18 cellular contexts compared by ENCODE assay signal in the genomic region with DNA sequence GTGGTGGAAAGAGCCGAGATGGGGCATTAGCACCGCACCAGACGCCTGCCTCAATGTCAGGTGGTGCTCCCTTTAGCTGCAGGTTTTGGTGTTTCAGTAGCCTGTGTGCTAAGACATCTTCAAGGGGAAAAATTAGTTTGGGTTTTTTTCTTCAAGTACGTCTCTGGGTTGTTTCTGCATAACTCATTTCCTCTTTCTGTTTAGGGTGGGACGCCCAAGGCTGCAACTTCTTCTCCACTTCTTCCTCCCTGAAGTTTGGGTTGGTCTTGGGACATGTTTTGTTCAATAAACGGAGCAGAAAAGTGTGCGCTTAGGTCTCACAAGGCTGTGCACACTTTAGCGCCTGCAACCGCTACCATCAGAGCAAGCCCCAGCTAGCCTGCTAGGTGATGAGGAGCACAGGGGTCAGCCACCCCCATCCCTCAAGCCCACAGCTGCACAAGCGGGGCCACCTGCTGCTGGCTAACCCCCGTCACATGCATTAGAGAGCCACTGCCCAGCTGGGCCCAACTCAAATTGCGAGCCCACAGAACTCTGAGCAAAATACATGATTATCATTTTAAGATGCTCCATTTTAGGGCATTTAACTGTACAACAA.
DNase-seq lines count a peak whose midpoint lies in the region; ATAC-seq and TF ChIP-seq lines count a peak whose summit lies in the region.
"Had no signal": no experiment of that assay in that cellular context is flagged by ENCODE, and none has a peak within 500 bp of the region (broad histone marks: within the 10 kb centered on the region; RNA-seq: fewer than 3 reads in every experiment).

No MANE protein-coding gene starts in this region.

- H3K9ac ChIP-seq in BLaER1 (no peak overlapping the region), OCI-LY3 (ENCODE audit: low read length) (no peak overlapping the region)

- H3K36me3 ChIP-seq in BLaER1: no peaks in the 10 kb centered on the region
- H3K36me3 ChIP-seq in OCI-LY3 (replicated peaks; ENCODE audit: low read depth, low read length): no peaks in the 10 kb centered on the region

- H3K4me2 ChIP-seq in BLaER1 (peak overlapping the region; percentile 11; the same call in 1 of the 2 replicates), OCI-LY3 (ENCODE audit: low read length) (peak overlapping the region; percentile 53)

- H3K27me3 ChIP-seq in BLaER1: no peaks in the 10 kb centered on the region
- peaks cover 15% of the 10 kb centered on the region; the same call in 1 of the 2 replicates for H3K27me3 ChIP-seq in OCI-LY3 (ENCODE audit: low read depth, low read length)

- H3K4me1 Mint-ChIP-seq in CD14-positive monocyte: peaks cover 4% of the 10 kb centered on the region
- peaks cover 12 to 35% (median 18%) of the 10 kb centered on the region in 3 donors for H3K4me1 Mint-ChIP-seq in naive B cell
- H3K4me1 Mint-ChIP-seq in endothelial cell (ENCODE audit: unreplicated experiment): no peaks in the 10 kb centered on the region

- H3K4me3 Mint-ChIP-seq in CD14-positive monocyte: no peak overlapping the region
- H3K4me3 Mint-ChIP-seq in naive B cell: peak overlapping the region in 7 of 8 donors; percentile 14 to 79 (median 30)
- no peak overlapping the region for H3K4me3 Mint-ChIP-seq in endothelial cell (ENCODE audit: unreplicated experiment)
- H3K4me3 Mint-ChIP-seq: CD8-positive, alpha-beta T cell had no signal

- H4K20me1 ChIP-seq in BLaER1 (no peaks in the 10 kb centered on the region), OCI-LY3 (ENCODE audit: insufficient read depth, low read length) (no peaks in the 10 kb centered on the region)

- no peak for TF ChIP-seq CTCF in CD14-positive monocyte (IDR thresholded peaks at IDR 0.05)
- no peak for TF ChIP-seq CTCF in OCI-LY3 (IDR thresholded peaks at IDR 0.05; ENCODE audit: low read depth, low read length)
- no peak for TF ChIP-seq CTCF in endothelial cell (IDR thresholded peaks at IDR 0.05; ENCODE audit: unreplicated experiment)

- H3K9me3 ChIP-seq in BLaER1 (no peaks in the 10 kb centered on the region), OCI-LY3 (ENCODE audit: insufficient read depth, low read length) (no peaks in the 10 kb centered on the region)

- no peaks in the 10 kb centered on the region for H3K36me3 Mint-ChIP-seq in CD14-positive monocyte
- no peaks in the 10 kb centered on the region for H3K36me3 Mint-ChIP-seq in naive B cell
- no peaks in the 10 kb centered on the region for H3K36me3 Mint-ChIP-seq in endothelial cell (ENCODE audit: low read depth, unreplicated experiment)
- H3K36me3 Mint-ChIP-seq: CD8-positive, alpha-beta T cell had no signal

- ATAC-seq in naive B cell (ENCODE audit: low read depth in 2 of 2) (peak; percentile 70 to 80), GM19023 (IDR thresholded peaks at IDR 0.05; ENCODE audit: unreplicated experiment) (no peak)
- ATAC-seq: CD8-positive, alpha-beta T cell; Panc1 had no signal

- H3K27ac Mint-ChIP-seq in CD14-positive monocyte (no peak overlapping the region), naive B cell (peak overlapping the region in 2 of 6 donors; percentile 42 to 56), endothelial cell (ENCODE audit: unreplicated experiment) (no peak overlapping the region)
- H3K27ac Mint-ChIP-seq: CD8-positive, alpha-beta T cell; IgD-negative memory B cell had no signal

- H3K9me3 Mint-ChIP-seq in CD14-positive monocyte (peaks cover 0 to 3% (median 0%) of the 10 kb centered on the region in 7 donors), naive B cell (no peaks in the 10 kb centered on the region), endothelial cell (ENCODE audit: unreplicated experiment) (no peaks in the 10 kb centered on the region)
- H3K9me3 Mint-ChIP-seq: CD8-positive, alpha-beta T cell; IgD-negative memory B cell had no signal

- H2AFZ ChIP-seq in OCI-LY3 (ENCODE audit: low read depth, low read length): no peak overlapping the region

- no peaks in the 10 kb centered on the region for H3K79me2 ChIP-seq in OCI-LY3 (ENCODE audit: low read length)

- peak; percentile 5 for DNase-seq in CD14-positive monocyte (ENCODE audit: low spot score)
- peak; percentile 36 for DNase-seq in naive B cell
- DNase-seq in endothelial cell (ENCODE audit: low spot score): no peak
- no peak for DNase-seq in occipital lobe (lab: John Stamatoyannopoulos, UW)
- no peak for DNase-seq in NK-92 treated with Interleukin-12 subunit alpha and Interleukin-12 subunit beta, amount 100 ng/mL, for 24 hours (lab: John Stamatoyannopoulos, UW)
- DNase-seq: CD8-positive, alpha-beta T cell; DND-41; GOT3; NCI-H1092; NCI-H187; NCI-H526 treated with DMSO at 0.1 percent for 48 hours; SW 1271 had no signal

- H3K4me1 ChIP-seq in BLaER1 (peaks cover 20% of the 10 kb centered on the region), OCI-LY3 (ENCODE audit: low read length) (peaks cover 13% of the 10 kb centered on the region)

- peaks cover 6 to 12% (median 9%) of the 10 kb centered on the region in 3 donors for H3K27me3 Mint-ChIP-seq in CD14-positive monocyte (ENCODE audit: low read depth in 3 of 3)
- H3K27me3 Mint-ChIP-seq in naive B cell: peaks cover 11 to 33% (median 30%) of the 10 kb centered on the region in 3 donors
- peaks cover 3% of the 10 kb centered on the region for H3K27me3 Mint-ChIP-seq in endothelial cell (ENCODE audit: unreplicated experiment)

- no peak overlapping the region for H3K4me3 ChIP-seq in BLaER1
- H3K4me3 ChIP-seq in OCI-LY3 (ENCODE audit: low read length): peak overlapping the region; percentile 23; the same call in 1 of the 2 replicates

- H3K27ac ChIP-seq in BLaER1 (no peak overlapping the region), OCI-LY3 (ENCODE audit: low read length) (no peak overlapping the region)
- H3K27ac ChIP-seq: HL-60 had no signal

- intact Hi-C loops in CD14-positive monocyte (cut with micrococcal nuclease): no loop called here

Comparison
In these comparisons a context has a peak if more than half of its experiments do, and no peak if none do; other contexts are left out.
1. DNase-seq: peak in CD14-positive monocyte (single experiment) and naive B cell (single experiment); none in endothelial cell (single experiment), occipital lobe (single experiment) and NK-92 treated with Interleukin-12 subunit alpha and Interleukin-12 subunit beta, amount 100 ng/mL, for 24 hours (single experiment).
2. H3K4me3 Mint-ChIP-seq: peak in naive B cell (7 of 8); none in CD14-positive monocyte (0 of 2) and endothelial cell (single experiment).